27 cellular contexts compared by ENCODE assay signal in genomic region chrX:35664838-35665237, GRCh38.
A peak's percentile ranks its signal among the peaks of the same experiment; 100 is the strongest.
DNase-seq lines count a peak whose midpoint lies in the region; ATAC-seq, FAIRE-seq and TF ChIP-seq lines count a peak whose summit lies in the region.
"Had no signal": no experiment of that assay in that cellular context is flagged by ENCODE, and none has a peak within 500 bp of the region (broad histone marks: within the 10 kb centered on the region; RNA-seq: fewer than 3 reads in every experiment).

No MANE protein-coding gene starts in this region.

- no peaks in the 10 kb centered on the region for H4K20me1 ChIP-seq in HepG2 (ENCODE audit: insufficient read depth, low read length)
- H4K20me1 ChIP-seq: BLaER1 had no signal

- H2BK120ac ChIP-seq in mesenchymal stem cell (ENCODE audit: low read depth, low read length), result no peak overlapping the region

- intact Hi-C loops in right lobe of liver (cut with DNase I), result no loop called here
- intact Hi-C loops in HepG2 (cut with micrococcal nuclease; ENCODE audit: unreplicated experiment), result no loop called here

- no peaks in the 10 kb centered on the region for H3K79me1 ChIP-seq in mesenchymal stem cell (replicated peaks; ENCODE audit: low read length, poor library complexity, severe bottlenecking)

- no peak overlapping the region for H3K27ac ChIP-seq in right lobe of liver
- no peak overlapping the region for H3K27ac ChIP-seq in HepG2 (ENCODE audit: extremely low read length, insufficient read depth, low read length)
- no peak overlapping the region for H3K27ac ChIP-seq in mesenchymal stem cell (ENCODE audit: low read length, poor library complexity, severe bottlenecking)
- H3K27ac ChIP-seq: BLaER1, gastroesophageal sphincter, left lung, Peyer's patch, psoas muscle, SJCRH30, testis had no signal

- H3K14ac ChIP-seq in mesenchymal stem cell (ENCODE audit: low read length in 2 of 2), result no peak overlapping the region

- no peaks in the 10 kb centered on the region for H3K79me2 ChIP-seq in HepG2 (ENCODE audit: insufficient read depth, low read length)

- no peak overlapping the region for H4K8ac ChIP-seq in mesenchymal stem cell (ENCODE audit: low read length)

- no peak overlapping the region for H2AK5ac ChIP-seq in mesenchymal stem cell (ENCODE audit: low read length, severe bottlenecking)

- H2AFZ ChIP-seq in HepG2 (ENCODE audit: low read length) (no peak overlapping the region), mesenchymal stem cell (ENCODE audit: low read depth, low read length) (no peak overlapping the region)

- H3K4me3 ChIP-seq in right lobe of liver (no peak overlapping the region), HepG2 (replicated peaks in 1 of 3; ENCODE audit: insufficient read depth in 1 of 3, low read depth in 2 of 3, low read length in 3 of 3) (no peak overlapping the region), mesenchymal stem cell (ENCODE audit: insufficient read depth in 1 of 2, low read depth in 1 of 2, low read length in 2 of 2) (no peak overlapping the region)
- H3K4me3 ChIP-seq: BLaER1, gastroesophageal sphincter, GM12878, left lung, MG63, Peyer's patch, psoas muscle, SJCRH30, testis had no signal

- FAIRE-seq in HepG2 (lab: Jason Lieb, UNC), result no peak
- FAIRE-seq: endometrium, GM12878 had no signal

- no peaks in the 10 kb centered on the region for H3K9me3 ChIP-seq in right lobe of liver
- no peaks in the 10 kb centered on the region for H3K9me3 ChIP-seq in HepG2 (ENCODE audit: low read length)
- no peaks in the 10 kb centered on the region for H3K9me3 ChIP-seq in mesenchymal stem cell (ENCODE audit: control insufficient read depth, low read length)
- H3K9me3 ChIP-seq: gastroesophageal sphincter, left lung, MG63, Peyer's patch, psoas muscle, SJCRH30, testis had no signal

- no peak overlapping the region for H2BK15ac ChIP-seq in mesenchymal stem cell (ENCODE audit: low read depth, poor library complexity, severe bottlenecking)

- in situ Hi-C loops in HepG2 (cut with HindIII; ENCODE audit: extremely low pct_ligation_motif_present, low pct_unique_long_range_greater_than_20kb), result no loop called here

- H3K4me2 ChIP-seq in HepG2 (ENCODE audit: low read depth, low read length), result no peak overlapping the region
- H3K4me2 ChIP-seq in mesenchymal stem cell (ENCODE audit: low read length, poor library complexity, severe bottlenecking), result no peak overlapping the region
- H3K4me2 ChIP-seq: BLaER1 had no signal

- H3K4ac ChIP-seq in mesenchymal stem cell (ENCODE audit: low read depth in 1 of 2, low read length in 2 of 2), result no peak overlapping the region

- no peak for TF ChIP-seq POLR2A in right lobe of liver (IDR thresholded peaks at IDR 0.05)
- TF ChIP-seq POLR2A in HepG2 (IDR thresholded peaks at IDR 0.05; ENCODE audit: insufficient read depth in 1 of 2, low read depth in 2 of 2, low read length in 2 of 2), result no peak

- no peak overlapping the region for H3K18ac ChIP-seq in mesenchymal stem cell (ENCODE audit: low read depth in 1 of 2, low read length in 2 of 2)

- H3K27me3 ChIP-seq in right lobe of liver (no peaks in the 10 kb centered on the region), HepG2 (ENCODE audit: control insufficient read depth in 1 of 2, insufficient read depth in 2 of 2, low read length in 2 of 2) (no peaks in the 10 kb centered on the region), mesenchymal stem cell (ENCODE audit: control insufficient read depth in 1 of 2, insufficient read depth in 1 of 2, low read length in 2 of 2) (no peaks in the 10 kb centered on the region)
- H3K27me3 ChIP-seq: gastroesophageal sphincter, left lung, MG63, Peyer's patch, SJCRH30, testis had no signal

- no peak for TF ChIP-seq RAD21 in HepG2 (CRISPR knock-in tag; IDR thresholded peaks at IDR 0.05)

- no peak overlapping the region for H4K91ac ChIP-seq in mesenchymal stem cell (ENCODE audit: low read length)

- CTCF ChIA-PET in HepG2 (lab: Yijun Ruan, JAX; ENCODE audit: low intra/inter-chr PET ratio, low total read pairs), result no interaction called here

- no peak for TF ChIP-seq EP300 in HepG2 (IDR thresholded peaks at IDR 0.05; ENCODE audit: low read depth in 2 of 2, low read length in 2 of 2)
- no peak for TF ChIP-seq EP300 in HepG2 (CRISPR knock-in tag; IDR thresholded peaks at IDR 0.05; ENCODE audit: borderline replicate concordance)

- no peak overlapping the region for H2BK12ac ChIP-seq in mesenchymal stem cell (ENCODE audit: low read length in 2 of 2)

- BruUV-seq in HepG2 (replicated peaks; lab: Mats Ljungman, UMichigan), result no TSS peak

- ATAC-seq in right lobe of liver, result peak; percentile 42 to 56 (median 50)
- no peak for ATAC-seq in HepG2
- ATAC-seq in HG02571 (IDR thresholded peaks at IDR 0.05; ENCODE audit: unreplicated experiment), result no peak
- ATAC-seq in HG03378 (IDR thresholded peaks at IDR 0.05; ENCODE audit: unreplicated experiment), result no peak
- ATAC-seq: gastroesophageal sphincter; GM12878; left lung; psoas muscle; stimulated activated naive CD8-positive, alpha-beta T cell treated with anti-CD3 and anti-CD28 coated beads, Interleukin-15, Interleukin-2, amounts not matched to agents 100 U/mL and 50 U/mL, for 24 hours had no signal

- POLR2A ChIA-PET in HepG2 (lab: Yijun Ruan, JAX), result no interaction called here

- no peak overlapping the region for H2BK5ac ChIP-seq in mesenchymal stem cell (ENCODE audit: low read depth, low read length, poor library complexity, severe bottlenecking)

- H3K36me3 ChIP-seq in right lobe of liver (no peaks in the 10 kb centered on the region), HepG2 (replicated peaks in 1 of 2; ENCODE audit: control insufficient read depth in 1 of 2, insufficient read depth in 2 of 2, low read length in 2 of 2) (no peaks in the 10 kb centered on the region), mesenchymal stem cell (ENCODE audit: control insufficient read depth in 1 of 2, insufficient read depth in 2 of 2, low read depth in 1 of 2, low read length in 2 of 2) (no peaks in the 10 kb centered on the region)
- H3K36me3 ChIP-seq: BLaER1, gastroesophageal sphincter, left lung, MG63, Peyer's patch, SJCRH30 had no signal

- DNase-seq in right lobe of liver (no peak), HepG2 (ENCODE audit: low spot score) (no peak), NCI-H69 (lab: John Stamatoyannopoulos, UW) (peak; percentile 46), mesenchymal stem cell (peak; percentile 12), H4 (ENCODE audit: low spot score) (no peak), hepatic stellate cell (ENCODE audit: low spot score) (no peak)
- DNase-seq: ACHN; activated CD4-positive, alpha-beta T cell treated with anti-CD3 and anti-CD28 coated beads, Interleukin-2, amount 10 ng/mL, durations not matched to agents 7 days and 5 days; activated T-cell treated with anti-CD3 and anti-CD28 coated beads, Interleukin-2, amount 50 U/mL, for 48 hours; H7; hippocampal formation; KBM-7; left lung; MG63; NCI-H1417 treated with DMSO at 0.1 percent for 48 hours; NCI-H510A treated with DMSO at 0.1 percent for 48 hours; Peyer's patch; psoas muscle; SJCRH30; stimulated activated naive CD8-positive, alpha-beta T cell treated with anti-CD3 and anti-CD28 coated beads, Interleukin-15, Interleukin-2, amounts not matched to agents 100 U/mL and 50 U/mL, for 24 hours; testis had no signal

- no peak overlapping the region for H3K9ac ChIP-seq in HepG2 (ENCODE audit: insufficient read depth, low read depth, low read length)
- H3K9ac ChIP-seq in mesenchymal stem cell (ENCODE audit: low read length), result no peak overlapping the region
- H3K9ac ChIP-seq: BLaER1 had no signal

- no peaks in the 10 kb centered on the region for H3K4me1 ChIP-seq in right lobe of liver
- H3K4me1 ChIP-seq in HepG2 (ENCODE audit: insufficient read depth, low read length), result no peaks in the 10 kb centered on the region
- no peaks in the 10 kb centered on the region for H3K4me1 ChIP-seq in mesenchymal stem cell (ENCODE audit: control insufficient read depth, insufficient read depth, low read depth, low read length)
- H3K4me1 ChIP-seq: BLaER1, gastroesophageal sphincter, left lung, Peyer's patch, psoas muscle, SJCRH30, testis had no signal

- TF ChIP-seq CTCF in right lobe of liver (IDR thresholded peaks at IDR 0.05), result no peak
- TF ChIP-seq CTCF in HepG2 (CRISPR knock-in tag; IDR thresholded peaks at IDR 0.05), result no peak

- 28% methylated on average over 2 of the region's 2 CpGs for WGBS in right lobe of liver (ENCODE audit: insufficient coverage, low coverage, low lambda C conversion rate, missing lambda C conversion rate)
- WGBS in HepG2 (ENCODE audit: low lambda C conversion rate), result 0% methylated on average over 2 of the region's 2 CpGs
- WGBS in mesenchymal stem cell, result 33% methylated on average over 2 of the region's 2 CpGs

- H3K23ac ChIP-seq in mesenchymal stem cell (ENCODE audit: low read length in 2 of 2), result no peak overlapping the region

TF ChIP-seq in HepG2, 621 proteins besides CTCF, POLR2A, EP300 and RAD21 (continues in another document):
- TF ChIP-seq ZNF552 (CRISPR knock-in tag; IDR thresholded peaks at IDR 0.05; ENCODE audit: borderline replicate concordance) (no peak), MED13 (CRISPR knock-in tag; IDR thresholded peaks at IDR 0.05) (no peak), ZC3H13 (CRISPR knock-in tag; IDR thresholded peaks at IDR 0.05) (no peak), RBAK (CRISPR knock-in tag; IDR thresholded peaks at IDR 0.05) (no peak), REST (IDR thresholded peaks at IDR 0.05; ENCODE audit: borderline replicate concordance in 1 of 2, low read depth in 1 of 2, low read length in 2 of 2) (no peak), ZNF615 (CRISPR knock-in tag; IDR thresholded peaks at IDR 0.05; ENCODE audit: borderline replicate concordance) (no peak)

Comparison
In these comparisons a context has a peak if more than half of its experiments do, and no peak if none do; other contexts are left out.
1. ATAC-seq: peak in right lobe of liver (4 of 4); none in HepG2 (single experiment), HG02571 (single experiment) and HG03378 (single experiment).
2. DNase-seq: peak in NCI-H69 (single experiment) and mesenchymal stem cell (single experiment); none in right lobe of liver (0 of 3), HepG2 (single experiment), H4 (single experiment) and hepatic stellate cell (single experiment).